1 cellular context compared by ENCODE assay signal in genomic region chr18:72342933-72343332, GRCh38.
TF ChIP-seq lines count a peak whose summit lies in the region.

No MANE protein-coding gene starts in this region.

TF ChIP-seq in HepG2, 621 proteins besides CTCF, POLR2A, EP300 and RAD21 (continued from another document):
- TF ChIP-seq ZNF615 (CRISPR knock-in tag; IDR thresholded peaks at IDR 0.05; ENCODE audit: borderline replicate concordance) (no peak), ZNF747 (CRISPR knock-in tag; IDR thresholded peaks at IDR 0.05; ENCODE audit: borderline replicate concordance) (no peak)
